17 cellular contexts compared by ENCODE assay signal in genomic region chr1:186566140-186566850, GRCh38.
DNase-seq lines count a peak whose midpoint lies in the region; FAIRE-seq and TF ChIP-seq lines count a peak whose summit lies in the region.
"Had no signal": no experiment of that assay in that cellular context is flagged by ENCODE, and none has a peak within 500 bp of the region (broad histone marks: within the 10 kb centered on the region; RNA-seq: fewer than 3 reads in every experiment).

No MANE protein-coding gene starts in this region.

- peak overlapping the region; percentile 13 for H3K27ac Mint-ChIP-seq in osteocyte (ENCODE audit: unreplicated experiment)
- H3K27ac Mint-ChIP-seq: activated naive CD4-positive, alpha-beta T cell treated with anti-CD3 and anti-CD28 coated beads, Interleukin-2, amount 50 U/mL, for 72 hours; naive B cell; progenitor cell of endocrine pancreas; WTC11 had no signal

- H3K4me1 Mint-ChIP-seq in osteocyte (ENCODE audit: unreplicated experiment): peaks cover 7% of the 10 kb centered on the region
- H3K4me1 Mint-ChIP-seq: naive B cell, WTC11 had no signal

- H3K36me3 Mint-ChIP-seq in osteocyte (ENCODE audit: unreplicated experiment): no peaks in the 10 kb centered on the region
- H3K36me3 Mint-ChIP-seq: activated naive CD4-positive, alpha-beta T cell treated with anti-CD3 and anti-CD28 coated beads, Interleukin-2, amount 50 U/mL, for 72 hours; naive B cell; WTC11 had no signal

- no peak overlapping the region for H3K4me3 ChIP-seq in LNCaP clone FGC (ENCODE audit: low read depth, low read length)

- TF ChIP-seq CTCF in LNCaP clone FGC (IDR thresholded peaks at IDR 0.05; ENCODE audit: control insufficient read depth, extremely low read depth, insufficient read depth): no peak
- no peak for TF ChIP-seq CTCF in osteocyte (IDR thresholded peaks at IDR 0.05)

- peak; percentile 35 for FAIRE-seq in GM19239 (lab: Jason Lieb, UNC)
- FAIRE-seq: GM12892 had no signal

- H3K9me3 Mint-ChIP-seq in osteocyte (ENCODE audit: unreplicated experiment): no peaks in the 10 kb centered on the region
- H3K9me3 Mint-ChIP-seq: activated naive CD4-positive, alpha-beta T cell treated with anti-CD3 and anti-CD28 coated beads, Interleukin-2, amount 50 U/mL, for 72 hours; naive B cell; WTC11 had no signal

- H3K4me3 Mint-ChIP-seq in osteocyte (ENCODE audit: unreplicated experiment): no peak overlapping the region
- H3K4me3 Mint-ChIP-seq: naive B cell, WTC11 had no signal

- no peaks in the 10 kb centered on the region for H3K27me3 Mint-ChIP-seq in osteocyte (ENCODE audit: unreplicated experiment)
- H3K27me3 Mint-ChIP-seq: naive B cell, progenitor cell of endocrine pancreas had no signal

- DNase-seq in GM19239 (ENCODE audit: insufficient read length, low spot score) (no peak), LNCaP clone FGC (ENCODE audit: low read depth) (peak; percentile 98), dermis blood vessel endothelial cell (peak; percentile 33), osteocyte (ENCODE audit: extremely low spot score, unreplicated experiment) (no peak), nucleus accumbens (lab: John Stamatoyannopoulos, UW) (no peak)
- no peak for DNase-seq in stimulated activated CD8-positive, alpha-beta memory T cell treated with anti-CD3 and anti-CD28 coated beads, Interleukin-4, amount 100 ng/mL, for 48 hours
- no peak for DNase-seq in NK-92 treated with Interleukin-12 subunit alpha and Interleukin-12 subunit beta, amount 100 ng/mL, for 24 hours (lab: John Stamatoyannopoulos, UW)
- DNase-seq: head of caudate nucleus; naive B cell; NCI-H2029; NCI-H446 treated with DMSO at 0.1 percent for 48 hours; stimulated activated CD4-positive, alpha-beta T cell treated with anti-CD3 and anti-CD28 coated beads, Interleukin-4, amount 100 ng/mL, for 1 hour; substantia nigra had no signal

Comparison
In these comparisons a context has a peak if more than half of its experiments do, and no peak if none do; other contexts are left out.
1. DNase-seq: peak in LNCaP clone FGC (single experiment) and dermis blood vessel endothelial cell (single experiment); none in GM19239 (single experiment), osteocyte (single experiment), stimulated activated CD8-positive, alpha-beta memory T cell treated with anti-CD3 and anti-CD28 coated beads, Interleukin-4, amount 100 ng/mL, for 48 hours (single experiment), NK-92 treated with Interleukin-12 subunit alpha and Interleukin-12 subunit beta, amount 100 ng/mL, for 24 hours (single experiment) and nucleus accumbens (0 of 56).